2 cellular contexts compared by ENCODE assay signal in the genomic region with DNA sequence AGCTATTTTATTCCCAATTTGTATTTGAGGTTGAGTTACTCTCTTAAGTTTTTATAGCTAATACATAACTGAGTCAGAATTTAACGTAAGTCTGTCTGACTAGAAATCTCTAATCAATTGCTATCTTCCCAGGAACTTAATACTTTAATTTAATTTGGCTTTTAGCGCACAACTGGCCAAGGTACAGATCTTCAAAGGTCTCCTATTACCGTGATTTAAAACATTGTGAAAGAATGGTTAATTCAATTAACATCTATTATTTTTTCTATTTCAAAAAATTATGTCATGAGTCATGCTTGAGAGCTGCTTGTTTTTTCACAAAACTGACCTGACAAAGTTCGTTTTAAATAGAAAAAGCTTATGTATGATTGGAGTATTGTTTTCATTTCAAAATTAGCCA.
TF ChIP-seq lines count a peak whose summit lies in the region.

No MANE protein-coding gene starts in this region.

TF ChIP-seq in HepG2, 621 proteins besides CTCF, POLR2A, EP300 and RAD21:
- TF ChIP-seq, protein P1, sequence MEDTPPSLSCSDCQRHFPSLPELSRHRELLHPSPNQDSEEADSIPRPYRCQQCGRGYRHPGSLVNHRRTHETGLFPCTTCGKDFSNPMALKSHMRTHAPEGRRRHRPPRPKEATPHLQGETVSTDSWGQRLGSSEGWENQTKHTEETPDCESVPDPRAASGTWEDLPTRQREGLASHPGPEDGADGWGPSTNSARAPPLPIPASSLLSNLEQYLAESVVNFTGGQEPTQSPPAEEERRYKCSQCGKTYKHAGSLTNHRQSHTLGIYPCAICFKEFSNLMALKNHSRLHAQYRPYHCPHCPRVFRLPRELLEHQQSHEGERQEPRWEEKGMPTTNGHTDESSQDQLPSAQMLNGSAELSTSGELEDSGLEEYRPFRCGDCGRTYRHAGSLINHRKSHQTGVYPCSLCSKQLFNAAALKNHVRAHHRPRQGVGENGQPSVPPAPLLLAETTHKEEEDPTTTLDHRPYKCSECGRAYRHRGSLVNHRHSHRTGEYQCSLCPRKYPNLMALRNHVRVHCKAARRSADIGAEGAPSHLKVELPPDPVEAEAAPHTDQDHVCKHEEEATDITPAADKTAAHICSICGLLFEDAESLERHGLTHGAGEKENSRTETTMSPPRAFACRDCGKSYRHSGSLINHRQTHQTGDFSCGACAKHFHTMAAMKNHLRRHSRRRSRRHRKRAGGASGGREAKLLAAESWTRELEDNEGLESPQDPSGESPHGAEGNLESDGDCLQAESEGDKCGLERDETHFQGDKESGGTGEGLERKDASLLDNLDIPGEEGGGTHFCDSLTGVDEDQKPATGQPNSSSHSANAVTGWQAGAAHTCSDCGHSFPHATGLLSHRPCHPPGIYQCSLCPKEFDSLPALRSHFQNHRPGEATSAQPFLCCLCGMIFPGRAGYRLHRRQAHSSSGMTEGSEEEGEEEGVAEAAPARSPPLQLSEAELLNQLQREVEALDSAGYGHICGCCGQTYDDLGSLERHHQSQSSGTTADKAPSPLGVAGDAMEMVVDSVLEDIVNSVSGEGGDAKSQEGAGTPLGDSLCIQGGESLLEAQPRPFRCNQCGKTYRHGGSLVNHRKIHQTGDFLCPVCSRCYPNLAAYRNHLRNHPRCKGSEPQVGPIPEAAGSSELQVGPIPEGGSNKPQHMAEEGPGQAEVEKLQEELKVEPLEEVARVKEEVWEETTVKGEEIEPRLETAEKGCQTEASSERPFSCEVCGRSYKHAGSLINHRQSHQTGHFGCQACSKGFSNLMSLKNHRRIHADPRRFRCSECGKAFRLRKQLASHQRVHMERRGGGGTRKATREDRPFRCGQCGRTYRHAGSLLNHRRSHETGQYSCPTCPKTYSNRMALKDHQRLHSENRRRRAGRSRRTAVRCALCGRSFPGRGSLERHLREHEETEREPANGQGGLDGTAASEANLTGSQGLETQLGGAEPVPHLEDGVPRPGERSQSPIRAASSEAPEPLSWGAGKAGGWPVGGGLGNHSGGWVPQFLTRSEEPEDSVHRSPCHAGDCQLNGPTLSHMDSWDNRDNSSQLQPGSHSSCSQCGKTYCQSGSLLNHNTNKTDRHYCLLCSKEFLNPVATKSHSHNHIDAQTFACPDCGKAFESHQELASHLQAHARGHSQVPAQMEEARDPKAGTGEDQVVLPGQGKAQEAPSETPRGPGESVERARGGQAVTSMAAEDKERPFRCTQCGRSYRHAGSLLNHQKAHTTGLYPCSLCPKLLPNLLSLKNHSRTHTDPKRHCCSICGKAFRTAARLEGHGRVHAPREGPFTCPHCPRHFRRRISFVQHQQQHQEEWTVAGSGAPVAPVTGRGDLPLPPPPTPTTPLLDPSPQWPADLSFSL (CRISPR knock-in tag; IDR thresholded peaks at IDR 0.05): no peak
- TF ChIP-seq MTA1 (CRISPR knock-in tag; IDR thresholded peaks at IDR 0.05; ENCODE audit: borderline replicate concordance): no peak
- TF ChIP-seq, protein P2, sequence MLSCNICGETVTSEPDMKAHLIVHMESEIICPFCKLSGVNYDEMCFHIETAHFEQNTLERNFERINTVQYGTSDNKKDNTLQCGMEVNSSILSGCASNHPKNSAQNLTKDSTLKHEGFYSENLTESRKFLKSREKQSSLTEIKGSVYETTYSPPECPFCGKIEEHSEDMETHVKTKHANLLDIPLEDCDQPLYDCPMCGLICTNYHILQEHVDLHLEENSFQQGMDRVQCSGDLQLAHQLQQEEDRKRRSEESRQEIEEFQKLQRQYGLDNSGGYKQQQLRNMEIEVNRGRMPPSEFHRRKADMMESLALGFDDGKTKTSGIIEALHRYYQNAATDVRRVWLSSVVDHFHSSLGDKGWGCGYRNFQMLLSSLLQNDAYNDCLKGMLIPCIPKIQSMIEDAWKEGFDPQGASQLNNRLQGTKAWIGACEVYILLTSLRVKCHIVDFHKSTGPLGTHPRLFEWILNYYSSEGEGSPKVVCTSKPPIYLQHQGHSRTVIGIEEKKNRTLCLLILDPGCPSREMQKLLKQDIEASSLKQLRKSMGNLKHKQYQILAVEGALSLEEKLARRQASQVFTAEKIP (CRISPR knock-in tag; IDR thresholded peaks at IDR 0.05; ENCODE audit: borderline replicate concordance): no peak
- no peak for TF ChIP-seq HNRNPUL1 (IDR thresholded peaks at IDR 0.05; ENCODE audit: low read depth, low read length)
- TF ChIP-seq, protein P3, sequence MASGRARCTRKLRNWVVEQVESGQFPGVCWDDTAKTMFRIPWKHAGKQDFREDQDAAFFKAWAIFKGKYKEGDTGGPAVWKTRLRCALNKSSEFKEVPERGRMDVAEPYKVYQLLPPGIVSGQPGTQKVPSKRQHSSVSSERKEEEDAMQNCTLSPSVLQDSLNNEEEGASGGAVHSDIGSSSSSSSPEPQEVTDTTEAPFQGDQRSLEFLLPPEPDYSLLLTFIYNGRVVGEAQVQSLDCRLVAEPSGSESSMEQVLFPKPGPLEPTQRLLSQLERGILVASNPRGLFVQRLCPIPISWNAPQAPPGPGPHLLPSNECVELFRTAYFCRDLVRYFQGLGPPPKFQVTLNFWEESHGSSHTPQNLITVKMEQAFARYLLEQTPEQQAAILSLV (CRISPR knock-in tag; IDR thresholded peaks at IDR 0.05; ENCODE audit: borderline replicate concordance): no peak
- no peak for TF ChIP-seq ZNF879 (CRISPR knock-in tag; IDR thresholded peaks at IDR 0.05)
- TF ChIP-seq ZNF12 (CRISPR knock-in tag; IDR thresholded peaks at IDR 0.05): no peak
TF ChIP-seq in HepG2: peak in this region for 0.

TF ChIP-seq in SK-N-SH, 30 proteins besides CTCF, POLR2A, EP300 and RAD21:
- no peak for TF ChIP-seq ELF1 (IDR thresholded peaks at IDR 0.05)
- TF ChIP-seq SMC3 (IDR thresholded peaks at IDR 0.05; ENCODE audit: low read depth, low read length): no peak
- no peak for TF ChIP-seq CHD2 (IDR thresholded peaks at IDR 0.05; ENCODE audit: low read length, partially characterized antibody)
- no peak for TF ChIP-seq POLR2AphosphoS5 (IDR thresholded peaks at IDR 0.05; ENCODE audit: low read depth, low read length)
- no peak for TF ChIP-seq GATA2 (CRISPR knock-in tag; IDR thresholded peaks at IDR 0.05)
- TF ChIP-seq, protein P4, sequence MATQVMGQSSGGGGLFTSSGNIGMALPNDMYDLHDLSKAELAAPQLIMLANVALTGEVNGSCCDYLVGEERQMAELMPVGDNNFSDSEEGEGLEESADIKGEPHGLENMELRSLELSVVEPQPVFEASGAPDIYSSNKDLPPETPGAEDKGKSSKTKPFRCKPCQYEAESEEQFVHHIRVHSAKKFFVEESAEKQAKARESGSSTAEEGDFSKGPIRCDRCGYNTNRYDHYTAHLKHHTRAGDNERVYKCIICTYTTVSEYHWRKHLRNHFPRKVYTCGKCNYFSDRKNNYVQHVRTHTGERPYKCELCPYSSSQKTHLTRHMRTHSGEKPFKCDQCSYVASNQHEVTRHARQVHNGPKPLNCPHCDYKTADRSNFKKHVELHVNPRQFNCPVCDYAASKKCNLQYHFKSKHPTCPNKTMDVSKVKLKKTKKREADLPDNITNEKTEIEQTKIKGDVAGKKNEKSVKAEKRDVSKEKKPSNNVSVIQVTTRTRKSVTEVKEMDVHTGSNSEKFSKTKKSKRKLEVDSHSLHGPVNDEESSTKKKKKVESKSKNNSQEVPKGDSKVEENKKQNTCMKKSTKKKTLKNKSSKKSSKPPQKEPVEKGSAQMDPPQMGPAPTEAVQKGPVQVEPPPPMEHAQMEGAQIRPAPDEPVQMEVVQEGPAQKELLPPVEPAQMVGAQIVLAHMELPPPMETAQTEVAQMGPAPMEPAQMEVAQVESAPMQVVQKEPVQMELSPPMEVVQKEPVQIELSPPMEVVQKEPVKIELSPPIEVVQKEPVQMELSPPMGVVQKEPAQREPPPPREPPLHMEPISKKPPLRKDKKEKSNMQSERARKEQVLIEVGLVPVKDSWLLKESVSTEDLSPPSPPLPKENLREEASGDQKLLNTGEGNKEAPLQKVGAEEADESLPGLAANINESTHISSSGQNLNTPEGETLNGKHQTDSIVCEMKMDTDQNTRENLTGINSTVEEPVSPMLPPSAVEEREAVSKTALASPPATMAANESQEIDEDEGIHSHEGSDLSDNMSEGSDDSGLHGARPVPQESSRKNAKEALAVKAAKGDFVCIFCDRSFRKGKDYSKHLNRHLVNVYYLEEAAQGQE (IDR thresholded peaks at IDR 0.05; ENCODE audit: low read depth, low read length): no peak
